Comparison of ENCODE assay signal across 10 cellular contexts in the genomic region with DNA sequence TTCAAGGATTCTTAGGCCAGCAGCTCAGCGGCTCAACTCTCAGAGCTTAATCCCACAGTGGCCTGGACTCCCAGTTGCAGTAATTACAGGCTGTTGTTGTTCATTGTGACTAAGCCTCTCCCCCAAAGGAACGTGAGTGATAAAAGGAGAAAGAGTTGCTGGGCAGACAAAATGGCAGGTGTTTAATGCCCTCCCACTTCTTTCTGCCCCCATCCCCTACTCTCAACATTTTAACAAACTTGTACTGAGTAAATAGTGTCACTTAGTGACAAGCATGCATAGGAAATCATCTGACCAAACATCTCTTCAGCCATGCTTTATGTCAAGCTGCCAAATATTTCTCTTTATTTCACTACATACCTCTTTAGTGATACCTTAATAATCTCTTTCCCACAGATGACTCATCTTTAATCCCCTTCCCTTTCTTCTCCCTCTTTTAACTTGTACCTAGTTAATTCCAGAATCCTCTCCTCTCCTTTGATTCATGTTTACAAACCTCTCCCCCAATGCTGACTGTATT. TPM values are rescaled to one million over a fixed set of nuclear protein-coding genes. Genes with fewer than 3 reads are reported as not detected.
DNase-seq lines count a peak whose midpoint lies in the region; FAIRE-seq and TF ChIP-seq lines count a peak whose summit lies in the region.
"Had no signal": no experiment of that assay in that cellular context is flagged by ENCODE, and none has a peak within 500 bp of the region (broad histone marks: within the 10 kb centered on the region; RNA-seq: fewer than 3 reads in every experiment).

No MANE protein-coding gene starts in this region.

- dilution Hi-C loops in keratinocyte (cut with MboI; ENCODE audit: extremely low pct_ligation_motif_present, low sequenced_read_pairs): no loop called here

- no peak for DNase-seq in D721Med (ENCODE audit: insufficient read length, low spot score)
- peak; percentile 63 for DNase-seq in LoVo (ENCODE audit: low spot score)
- DNase-seq in adipocyte (ENCODE audit: low read depth): peak; percentile 14
- no peak for DNase-seq in keratinocyte (ENCODE audit: low read depth, low spot score)
- DNase-seq in Ammon's horn (ENCODE audit: low spot score): no peak
- DNase-seq in head of caudate nucleus: no peak
- no peak for DNase-seq in activated T-cell treated with anti-CD3 and anti-CD28 coated beads, Interleukin-2, amount 50 U/mL, for 48 hours
- DNase-seq in NK-92 treated with Interleukin-12 subunit alpha and Interleukin-12 subunit beta, amount 100 ng/mL, for 24 hours (lab: John Stamatoyannopoulos, UW): no peak
- DNase-seq: dorsolateral prefrontal cortex, NCI-H1436 had no signal

- no peaks in the 10 kb centered on the region for H4K20me1 ChIP-seq in keratinocyte (ENCODE audit: control insufficient read depth, extremely low read depth, insufficient read depth, low read length)

- TF ChIP-seq CTCF in D721Med (IDR thresholded peaks at IDR 0.05; ENCODE audit: insufficient read depth, missing control alignments): no peak
- no peak for TF ChIP-seq CTCF in keratinocyte (optimal IDR thresholded peaks at IDR 0.05 in 1 of 3, IDR thresholded peaks at IDR 0.05 in 1 of 3, conservative IDR thresholded peaks at IDR 0.05 in 1 of 3; ENCODE audit: extremely low read depth in 1 of 3, insufficient read depth in 2 of 3, low read length in 3 of 3)

- peak overlapping the region; percentile 44 for H2AFZ ChIP-seq in keratinocyte (ENCODE audit: control insufficient read depth, low read length)

- H3K9ac ChIP-seq in adipocyte (ENCODE audit: low read length) (no peak overlapping the region), keratinocyte (ENCODE audit: control insufficient read depth, extremely low read depth, insufficient read depth, low read length) (no peak overlapping the region)

- H3K4me2 ChIP-seq in keratinocyte (ENCODE audit: control insufficient read depth, extremely low read depth, insufficient read depth, low read depth, low read length): peak overlapping the region; percentile 8

- H3K27me3 ChIP-seq in adipocyte (replicated peaks; ENCODE audit: control insufficient read depth, insufficient read depth, low read length) (no peaks in the 10 kb centered on the region), keratinocyte (ENCODE audit: control insufficient read depth, extremely low read depth, insufficient read depth, low read length) (no peaks in the 10 kb centered on the region)

- no peaks in the 10 kb centered on the region for H3K9me3 ChIP-seq in adipocyte (ENCODE audit: control insufficient read depth, low read length)
- H3K9me3 ChIP-seq in keratinocyte (ENCODE audit: control insufficient read depth, low read depth, low read length): no peaks in the 10 kb centered on the region

- H3K4me3 ChIP-seq in adipocyte (ENCODE audit: low read length): no peak overlapping the region
- no peak overlapping the region for H3K4me3 ChIP-seq in keratinocyte (ENCODE audit: control insufficient read depth in 2 of 3, extremely low read depth in 1 of 3, insufficient read depth in 2 of 3, low read depth in 1 of 3, low read length in 3 of 3)
- H3K4me3 ChIP-seq: dorsolateral prefrontal cortex had no signal

- H3K36me3 ChIP-seq in adipocyte (ENCODE audit: control insufficient read depth, insufficient read depth, low read length, severe bottlenecking): no peaks in the 10 kb centered on the region
- no peaks in the 10 kb centered on the region for H3K36me3 ChIP-seq in keratinocyte (ENCODE audit: control insufficient read depth in 2 of 2, extremely low read depth in 1 of 2, insufficient read depth in 2 of 2, low read length in 2 of 2)

- H3K4me1 ChIP-seq in adipocyte (ENCODE audit: control insufficient read depth, insufficient read depth, low read length) (peaks cover 4% of the 10 kb centered on the region), keratinocyte (ENCODE audit: control insufficient read depth, extremely low read depth, insufficient read depth, low read length) (peaks cover 14% of the 10 kb centered on the region)

- FAIRE-seq in D721Med (lab: Jason Lieb, UNC) (peak; percentile 92), keratinocyte (lab: Jason Lieb, UNC) (peak; percentile 72)

- intact Hi-C loops in head of caudate nucleus (cut with DNase I): no loop called here

- H3K79me2 ChIP-seq in keratinocyte (ENCODE audit: control insufficient read depth, insufficient read depth, low read length): no peaks in the 10 kb centered on the region

- H3K9me1 ChIP-seq in keratinocyte (ENCODE audit: control insufficient read depth, extremely low read depth, insufficient read depth, low read length): no peaks in the 10 kb centered on the region

- H3K27ac ChIP-seq in keratinocyte (ENCODE audit: control insufficient read depth, insufficient read depth, low read length): peak overlapping the region; percentile 18
- H3K27ac ChIP-seq: dorsolateral prefrontal cortex had no signal

RNA-seq across cellular contexts. Expression of gene MTERF1, which starts 12.4 kb away (rescaled TPM):
- 6.4 to 18.9 TPM (median 12.6 TPM) in 3 replicates for polyA plus RNA-seq in keratinocyte
- polyA plus RNA-seq in keratinocyte (2011; ENCODE audit: low read depth): 6.8 TPM
- 6.6 and 15.4 TPM in 2 replicates for polyA plus RNA-seq in keratinocyte (2011; cell fraction: cytosol; rRNA removed)
- 18.7 and 25.9 TPM in 2 replicates for polyA plus RNA-seq in keratinocyte (2011; cell fraction: nucleus; rRNA removed)
- polyA plus RNA-seq in keratinocyte (2012; ENCODE audit: low replicate concordance): 6.1 and 8.9 TPM in 2 replicates
- 0.52 to 16.1 TPM (median 2.8 TPM) in 3 replicates for polyA minus RNA-seq in keratinocyte
- polyA minus RNA-seq in keratinocyte (2011; cell fraction: cytosol; rRNA and poly(A)+ RNA removed): 6.7 TPM
- polyA minus RNA-seq in keratinocyte (2011; cell fraction: nucleus; rRNA and poly(A)+ RNA removed): 7.2 and 13.3 TPM in 2 replicates

RNA-seq across cellular contexts. Expression of gene AKAP9, which starts 47.8 kb away (rescaled TPM):
- 8.8 to 19.0 TPM (median 15.2 TPM) in 3 replicates for polyA plus RNA-seq in keratinocyte
- polyA plus RNA-seq in keratinocyte (2011; ENCODE audit: low read depth): 162 TPM
- 1.9 and 5.1 TPM in 2 replicates for polyA plus RNA-seq in keratinocyte (2011; cell fraction: cytosol; rRNA removed)
- polyA plus RNA-seq in keratinocyte (2011; cell fraction: nucleus; rRNA removed): 27.6 and 43.4 TPM in 2 replicates
- polyA plus RNA-seq in keratinocyte (2012; ENCODE audit: low replicate concordance): 13.6 and 15.8 TPM in 2 replicates
- polyA minus RNA-seq in keratinocyte: 2.3 to 33.4 TPM (median 13.7 TPM) in 3 replicates
- polyA minus RNA-seq in keratinocyte (2011; cell fraction: cytosol; rRNA and poly(A)+ RNA removed): 5.6 TPM
- polyA minus RNA-seq in keratinocyte (2011; cell fraction: nucleus; rRNA and poly(A)+ RNA removed): 41.0 and 74.7 TPM in 2 replicates

Comparison
In these comparisons a context has a peak if more than half of its experiments do, and no peak if none do; other contexts are left out.
1. DNase-seq: peak in LoVo (single experiment) and adipocyte (single experiment); none in D721Med (single experiment), keratinocyte (single experiment), Ammon's horn (single experiment), head of caudate nucleus (0 of 42), activated T-cell treated with anti-CD3 and anti-CD28 coated beads, Interleukin-2, amount 50 U/mL, for 48 hours (0 of 2) and NK-92 treated with Interleukin-12 subunit alpha and Interleukin-12 subunit beta, amount 100 ng/mL, for 24 hours (single experiment).